34 cellular contexts compared by ENCODE assay signal in the genomic region with DNA sequence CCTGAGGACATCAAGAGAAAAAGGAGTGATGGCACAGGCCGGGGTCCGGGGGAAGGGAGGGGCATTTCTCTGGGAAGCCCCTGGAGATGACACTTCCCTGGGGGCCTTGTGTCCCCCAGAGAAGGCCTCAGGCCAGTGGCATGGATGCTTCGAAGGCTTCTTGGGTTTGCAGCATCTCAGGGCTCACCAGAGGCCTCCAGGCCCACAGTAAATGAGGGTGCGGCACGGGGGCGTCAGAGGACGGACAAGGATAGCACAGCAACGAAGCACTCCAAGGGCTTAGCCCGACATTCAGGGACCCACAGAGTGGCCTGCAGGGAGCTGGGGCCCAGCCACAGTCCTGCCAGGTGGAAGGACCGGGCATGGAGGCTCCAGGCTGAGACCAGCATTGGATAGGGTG.
"Had no signal": no experiment of that assay in that cellular context is flagged by ENCODE, and none has a peak within 500 bp of the region (broad histone marks: within the 10 kb centered on the region; RNA-seq: fewer than 3 reads in every experiment).

No MANE protein-coding gene starts in this region.

- H3K27me3 Mint-ChIP-seq: activated B cell treated with CpG ODN at 0.5 μM for 24 hours; activated CD4-positive, alpha-beta T cell treated with anti-CD3 and anti-CD28 coated beads, Interleukin-2, amount 10 ng/mL, durations not matched to agents 24 days and 14 days; activated naive CD8-positive, alpha-beta T cell treated with anti-CD3 and anti-CD28 coated beads, Interleukin-2, amount 10 ng/mL, durations not matched to agents 7 days and 5 days had no signal

- H3K4me1 Mint-ChIP-seq: activated CD4-positive, alpha-beta T cell treated with anti-CD3 and anti-CD28 coated beads, Interleukin-2, amount 10 ng/mL, durations not matched to agents 24 days and 14 days; activated naive CD4-positive, alpha-beta T cell treated with anti-CD3 and anti-CD28 coated beads, Interleukin-2, amount 10 ng/mL, durations not matched to agents 7 days and 5 days; activated naive CD4-positive, alpha-beta T cell treated with anti-CD3 and anti-CD28 coated beads, Interleukin-2, amount 50 U/mL, for 24 hours; activated naive CD8-positive, alpha-beta T cell treated with anti-CD3 and anti-CD28 coated beads, Interleukin-2, amount 10 ng/mL, durations not matched to agents 7 days and 5 days; central memory CD8-positive, alpha-beta T cell had no signal

- H3K36me3 Mint-ChIP-seq: activated CD4-positive, alpha-beta memory T cell treated with anti-CD3 and anti-CD28 coated beads for 36 hours; activated naive CD4-positive, alpha-beta T cell treated with anti-CD3 and anti-CD28 coated beads, Interleukin-2, amount 10 ng/mL, durations not matched to agents 7 days and 5 days; activated naive CD4-positive, alpha-beta T cell treated with anti-CD3 and anti-CD28 coated beads, Interleukin-2, amount 50 U/mL, for 24 hours; activated naive CD8-positive, alpha-beta T cell; activated naive CD8-positive, alpha-beta T cell treated with anti-CD3 and anti-CD28 coated beads, Interleukin-2, amount 10 ng/mL, durations not matched to agents 7 days and 5 days; brain had no signal

- H3K4me3 Mint-ChIP-seq: activated B cell treated with CpG ODN at 0.5 μM for 24 hours; activated CD4-positive, alpha-beta memory T cell treated with anti-CD3 and anti-CD28 coated beads for 36 hours; activated CD4-positive, alpha-beta T cell treated with anti-CD3 and anti-CD28 coated beads, Interleukin-2, amount 10 ng/mL, durations not matched to agents 24 days and 14 days; activated CD8-positive, alpha-beta T cell treated with anti-CD3 and anti-CD28 coated beads for 36 hours; activated naive CD4-positive, alpha-beta T cell treated with anti-CD3 and anti-CD28 coated beads, Interleukin-2, amount 10 ng/mL, durations not matched to agents 7 days and 5 days; activated naive CD4-positive, alpha-beta T cell treated with anti-CD3 and anti-CD28 coated beads, Interleukin-2, amount 50 U/mL, for 24 hours; activated naive CD8-positive, alpha-beta T cell; activated naive CD8-positive, alpha-beta T cell treated with anti-CD3 and anti-CD28 coated beads, Interleukin-2, amount 10 ng/mL, durations not matched to agents 7 days and 5 days; activated naive CD8-positive, alpha-beta T cell treated with anti-CD3 and anti-CD28 coated beads, Interleukin-2, amount 50 U/mL, for 24 hours; activated T-cell treated with anti-CD3 and anti-CD28 coated beads, Interleukin-2, amount 50 U/mL, for 24 hours; brain; central memory CD8-positive, alpha-beta T cell; T-helper 1 cell treated with Interleukin-12 subunit alpha and Interleukin-12 subunit beta and Interleukin-4 antibody, amounts not matched to agents 30 μg/mL and 1 μg/mL, for 36 hours; T-helper 2 cell treated with Interferon-gamma antibody and Interleukin-4, amounts not matched to agents 5 μg/mL and 100 μg/mL, for 36 hours had no signal

- H3K27ac Mint-ChIP-seq: activated B cell treated with CpG ODN at 0.5 μM for 24 hours; activated CD4-positive, alpha-beta memory T cell treated with anti-CD3 and anti-CD28 coated beads for 36 hours; activated CD4-positive, alpha-beta T cell treated with anti-CD3 and anti-CD28 coated beads, Interleukin-2, amount 10 ng/mL, durations not matched to agents 24 days and 14 days; activated CD8-positive, alpha-beta T cell treated with anti-CD3 and anti-CD28 coated beads for 36 hours; activated naive CD4-positive, alpha-beta T cell treated with anti-CD3 and anti-CD28 coated beads, Interleukin-2, amount 10 ng/mL, durations not matched to agents 7 days and 5 days; activated naive CD4-positive, alpha-beta T cell treated with anti-CD3 and anti-CD28 coated beads, Interleukin-2, amount 50 U/mL, for 24 hours; activated naive CD8-positive, alpha-beta T cell; activated naive CD8-positive, alpha-beta T cell treated with anti-CD3 and anti-CD28 coated beads, Interleukin-2, amount 10 ng/mL, durations not matched to agents 7 days and 5 days; activated naive CD8-positive, alpha-beta T cell treated with anti-CD3 and anti-CD28 coated beads, Interleukin-2, amount 50 U/mL, for 24 hours; activated T-cell treated with anti-CD3 and anti-CD28 coated beads, Interleukin-2, amount 50 U/mL, for 24 hours; activated T-helper 2 cell treated with anti-CD3 and anti-CD28 coated beads, Interferon-gamma antibody, Interleukin-2, Interleukin-4, amounts not matched to agents 10 μg/mL and 5 μg/mL and 100 μg/mL, durations not matched to agents 14 hours and 24 hours and 36 hours; brain; T-helper 1 cell treated with Interleukin-12 subunit alpha and Interleukin-12 subunit beta and Interleukin-4 antibody, amounts not matched to agents 30 μg/mL and 1 μg/mL, for 36 hours; T-helper 2 cell treated with Interferon-gamma antibody and Interleukin-4, amounts not matched to agents 5 μg/mL and 100 μg/mL, for 36 hours had no signal

- DNase-seq: activated B cell treated with CpG ODN at 0.5 μM for 24 hours; activated CD4-positive, alpha-beta memory T cell treated with anti-CD3 and anti-CD28 coated beads for 36 hours; activated CD4-positive, alpha-beta T cell treated with anti-CD3 and anti-CD28 coated beads for 4 hours; activated CD4-positive, alpha-beta T cell treated with anti-CD3 and anti-CD28 coated beads, Interleukin-2, amount 10 ng/mL, durations not matched to agents 24 days and 14 days; activated CD4-positive, alpha-beta T cell treated with anti-CD3 and anti-CD28 coated beads, Interleukin-2, amount 50 U/mL, for 1 hour; activated CD4-positive, alpha-beta T cell treated with anti-CD3 and anti-CD28 coated beads, Interleukin-2, amount 50 U/mL, for 4 hours; activated CD4-positive, CD25-positive, alpha-beta regulatory T cell treated with anti-CD3 and anti-CD28 coated beads, Interleukin-2, amount 50 U/mL, for 72 hours; activated CD8-positive, alpha-beta memory T cell treated with anti-CD3 and anti-CD28 coated beads, Interleukin-2, amount 50 U/mL, for 48 hours; activated CD8-positive, alpha-beta T cell treated with anti-CD3 and anti-CD28 coated beads for 36 hours; activated effector memory CD4-positive, alpha-beta T cell treated with Interleukin-2 at 50 U/mL for 16 hours; activated gamma-delta T cell; activated naive CD4-positive, alpha-beta T cell treated with anti-CD3 and anti-CD28 coated beads, Interleukin-2, amount 10 ng/mL, durations not matched to agents 7 days and 5 days; activated naive CD4-positive, alpha-beta T cell treated with Interleukin-2 at 50 U/mL for 16 hours; activated naive CD8-positive, alpha-beta T cell treated with anti-CD3 and anti-CD28 coated beads, Interleukin-2, amount 10 ng/mL, durations not matched to agents 7 days and 5 days; activated naive CD8-positive, alpha-beta T cell treated with anti-CD3 and anti-CD28 coated beads, Interleukin-2, amount 50 U/mL, for 24 hours; activated T-cell treated with anti-CD3 and anti-CD28 coated beads, Interleukin-2, amount 50 U/mL, for 24 hours; activated T-cell treated with anti-CD3 and anti-CD28 coated beads, Interleukin-2, amount 50 U/mL, for 48 hours; amygdala; anterior cingulate cortex; caudate nucleus; cerebellar nuclear complex; T-helper 1 cell; T-helper 2 cell; T-helper 9 cell had no signal

- H3K27me3 ChIP-seq: ascending aorta, cardiac muscle cell had no signal

- H3K36me3 ChIP-seq: ascending aorta, cardiac muscle cell had no signal

- H3K27ac ChIP-seq: ascending aorta, cardiac muscle cell, VCaP had no signal

- H3K9me3 ChIP-seq: ascending aorta had no signal

- H3K4me1 ChIP-seq: ascending aorta had no signal

- H3K9me3 Mint-ChIP-seq: activated B cell treated with CpG ODN at 0.5 μM for 24 hours; activated CD4-positive, alpha-beta memory T cell treated with anti-CD3 and anti-CD28 coated beads for 36 hours; activated CD4-positive, alpha-beta T cell treated with anti-CD3 and anti-CD28 coated beads, Interleukin-2, amount 10 ng/mL, durations not matched to agents 24 days and 14 days; activated CD8-positive, alpha-beta T cell treated with anti-CD3 and anti-CD28 coated beads for 36 hours; activated naive CD4-positive, alpha-beta T cell treated with anti-CD3 and anti-CD28 coated beads, Interleukin-2, amount 10 ng/mL, durations not matched to agents 7 days and 5 days; activated naive CD4-positive, alpha-beta T cell treated with anti-CD3 and anti-CD28 coated beads, Interleukin-2, amount 50 U/mL, for 24 hours; activated naive CD8-positive, alpha-beta T cell treated with anti-CD3 and anti-CD28 coated beads, Interleukin-2, amount 10 ng/mL, durations not matched to agents 7 days and 5 days; activated naive CD8-positive, alpha-beta T cell treated with anti-CD3 and anti-CD28 coated beads, Interleukin-2, amount 50 U/mL, for 24 hours; activated T-cell treated with anti-CD3 and anti-CD28 coated beads, Interleukin-2, amount 50 U/mL, for 24 hours; activated T-helper 2 cell treated with anti-CD3 and anti-CD28 coated beads, Interferon-gamma antibody, Interleukin-2, Interleukin-4, amounts not matched to agents 10 μg/mL and 5 μg/mL and 100 μg/mL, durations not matched to agents 14 hours and 24 hours and 36 hours; central memory CD8-positive, alpha-beta T cell; T-helper 1 cell treated with Interleukin-12 subunit alpha and Interleukin-12 subunit beta and Interleukin-4 antibody, amounts not matched to agents 30 μg/mL and 1 μg/mL, for 36 hours; T-helper 2 cell treated with Interferon-gamma antibody and Interleukin-4, amounts not matched to agents 5 μg/mL and 100 μg/mL, for 36 hours had no signal

- H3K4me3 ChIP-seq: ascending aorta, cardiac muscle cell had no signal
